In the genomic region with DNA sequence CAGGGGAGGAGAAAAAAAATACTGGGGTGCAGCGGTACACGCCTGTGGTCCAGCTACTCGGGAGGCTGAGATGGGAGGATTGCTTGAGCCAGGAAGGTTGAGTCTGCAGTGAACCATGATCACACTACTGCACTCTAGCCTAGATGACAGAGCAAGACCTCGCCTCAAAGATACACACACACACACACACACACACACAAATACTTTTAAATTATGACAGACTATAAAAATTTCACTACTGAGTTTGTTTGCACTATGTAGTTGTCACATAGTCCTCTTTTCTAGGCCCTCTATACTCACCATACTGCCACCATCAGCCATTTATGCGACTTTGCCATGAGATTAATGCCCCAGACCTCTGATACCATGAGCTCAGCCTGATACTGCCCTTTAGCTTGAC, we compare ENCODE assay signal across 26 cellular contexts.
DNase-seq lines count a peak whose midpoint lies in the region; ATAC-seq, FAIRE-seq and TF ChIP-seq lines count a peak whose summit lies in the region.
"Had no signal": no experiment of that assay in that cellular context is flagged by ENCODE, and none has a peak within 500 bp of the region (broad histone marks: within the 10 kb centered on the region; RNA-seq: fewer than 3 reads in every experiment).

No MANE protein-coding gene starts in this region.

- no peaks in the 10 kb centered on the region for H3K9me3 Mint-ChIP-seq in activated CD4-positive, alpha-beta T cell treated with anti-CD3 and anti-CD28 coated beads for 36 hours (ENCODE audit: low read depth)
- no peaks in the 10 kb centered on the region for H3K9me3 Mint-ChIP-seq in astrocyte (ENCODE audit: unreplicated experiment)
- H3K9me3 Mint-ChIP-seq: IgD-negative memory B cell, neural progenitor cell had no signal

- no peaks in the 10 kb centered on the region for H3K36me3 ChIP-seq in IMR-90 (ENCODE audit: control insufficient read depth, insufficient read depth, low read length)
- no peaks in the 10 kb centered on the region for H3K36me3 ChIP-seq in astrocyte (ENCODE audit: insufficient read depth, low read length)
- no peaks in the 10 kb centered on the region for H3K36me3 ChIP-seq in smooth muscle cell (ENCODE audit: low read depth)
- peaks cover 0 to 5% (median 0%) of the 10 kb centered on the region in 6 donors for H3K36me3 ChIP-seq in spleen
- H3K36me3 ChIP-seq: colonic mucosa, neural progenitor cell, prostate gland, stomach, upper lobe of right lung had no signal

- 0 out of 2 replicates have a peak overlapping the region, but pooled peaks have one; percentile 63 for H2AK5ac ChIP-seq in IMR-90 (ENCODE audit: low read depth, low read length)

- peaks cover 61% of the 10 kb centered on the region for H3K4me1 Mint-ChIP-seq in activated CD4-positive, alpha-beta T cell treated with anti-CD3 and anti-CD28 coated beads for 36 hours
- peaks cover 44% of the 10 kb centered on the region for H3K4me1 Mint-ChIP-seq in astrocyte (ENCODE audit: low read depth, unreplicated experiment)

- in situ Hi-C loops in IMR-90 (cut with MboI; ENCODE audit: low sequenced_read_pairs) = loop anchor here (5.0 kb wide), 1 partner anchor 115 kb away; no protein-coding TSS in a partner anchor

- TF ChIP-seq POLR2A in IMR-90 (IDR thresholded peaks at IDR 0.05; ENCODE audit: low read depth, low read length) (no peak), spleen (IDR thresholded peaks at IDR 0.05) (no peak)

- no CpG with 5 or more reads among the region's 5 CpGs for WGBS in IMR-90 (ENCODE audit: extremely low coverage in 2 of 2, insufficient read length in 1 of 2), 2 experiments
- 94% methylated on average over 5 of the region's 5 CpGs for WGBS in smooth muscle cell (ENCODE audit: low lambda C conversion rate)
- 94 to 95% (median 95%) methylated on average over 5 of the region's 5 CpGs for WGBS in spleen, 5 donors

- ATAC-seq in activated CD4-positive, alpha-beta T cell treated with anti-CD3 and anti-CD28 coated beads for 36 hours = no peak
- ATAC-seq in IMR-90 (ENCODE audit: low read depth) = no peak
- ATAC-seq: upper lobe of right lung had no signal

- peaks cover 36 to 75% of the 10 kb centered on the region in 2 experiments for H3K79me1 ChIP-seq in IMR-90 (ENCODE audit: low read depth in 1 of 2, low read length in 2 of 2)

- BruUV-seq in IMR-90 (replicated peaks; lab: Mats Ljungman, UMichigan) = no TSS peak

- TF ChIP-seq CTCF in IMR-90 (conservative IDR thresholded peaks at IDR 0.05; ENCODE audit: low read depth, low read length) (no peak), astrocyte (IDR thresholded peaks at IDR 0.05; ENCODE audit: insufficient read depth, low read depth, low read length) (no peak), smooth muscle cell (IDR thresholded peaks at IDR 0.05; ENCODE audit: borderline replicate concordance, insufficient read depth, poor library complexity, severe bottlenecking) (no peak), spleen (IDR thresholded peaks at IDR 0.05 in 8 of 11, conservative IDR thresholded peaks at IDR 0.05 in 3 of 11) (no peak)

- H4K20me1 ChIP-seq in IMR-90 (ENCODE audit: insufficient read depth, low read length) = peaks cover 11% of the 10 kb centered on the region; the same call in 1 of the 2 replicates
- H4K20me1 ChIP-seq in astrocyte (ENCODE audit: insufficient read depth, low read length) = peaks cover 18% of the 10 kb centered on the region
- peaks cover 13% of the 10 kb centered on the region for H4K20me1 ChIP-seq in smooth muscle cell (ENCODE audit: low read depth)

- H2BK5ac ChIP-seq in IMR-90 (ENCODE audit: low read depth, low read length, poor library complexity, severe bottlenecking) = peak overlapping the region; percentile 24

- no peak overlapping the region for H2BK120ac ChIP-seq in IMR-90 (ENCODE audit: low read depth, low read length)

- POLR2A ChIA-PET in activated CD4-positive, alpha-beta T cell treated with anti-CD3 and anti-CD28 coated beads for 36 hours (lab: Charles Lee) = interaction anchor here (0.6 kb wide), 1 partner anchor 290 kb away, joined by 7 read pairs; no protein-coding TSS in a partner anchor
- POLR2A ChIA-PET in IMR-90 (lab: Charles Lee; ENCODE audit: unreplicated experiment) = no interaction called here

- peak overlapping the region; percentile 30 for H3K27ac Mint-ChIP-seq in activated CD4-positive, alpha-beta T cell treated with anti-CD3 and anti-CD28 coated beads for 36 hours
- peak overlapping the region; percentile 89 for H3K27ac Mint-ChIP-seq in astrocyte (ENCODE audit: unreplicated experiment)

- H3K79me2 ChIP-seq in astrocyte (ENCODE audit: insufficient read depth, low read length) = peaks cover 89% of the 10 kb centered on the region
- H3K79me2 ChIP-seq in smooth muscle cell (ENCODE audit: low read depth) = peaks cover 92% of the 10 kb centered on the region

- DNase-seq in activated CD4-positive, alpha-beta T cell treated with anti-CD3 and anti-CD28 coated beads for 36 hours = no peak
- DNase-seq in activated CD4-positive, alpha-beta T cell treated with anti-CD3 and anti-CD28 coated beads for 4 hours = no peak
- no peak for DNase-seq in IMR-90
- no peak for DNase-seq in astrocyte (ENCODE audit: low read depth)
- DNase-seq in smooth muscle cell (lab: John Stamatoyannopoulos, UW; ENCODE audit: unreplicated experiment) = no peak
- DNase-seq in MV-4-11 (lab: John Stamatoyannopoulos, UW) = no peak
- DNase-seq in AG08396 (ENCODE audit: low spot score) = no peak
- DNase-seq in spleen = no peak
- DNase-seq: activated CD4-positive, alpha-beta T cell treated with anti-CD3 and anti-CD28 coated beads, Interleukin-2, amount 50 U/mL, for 1 hour; activated CD8-positive, alpha-beta memory T cell treated with anti-CD3 and anti-CD28 coated beads, Interleukin-2, amount 50 U/mL, for 48 hours; activated naive CD4-positive, alpha-beta T cell; colonic mucosa; MG63; NCI-H146; NCI-H2171 treated with DMSO at 0.1 percent for 48 hours; NCI-H526; SHP77; stimulated activated CD4-positive, alpha-beta T cell treated with anti-CD3 and anti-CD28 coated beads, Interleukin-2, amount 100 ng/mL, for 48 hours; stomach; upper lobe of right lung had no signal

- H3K23ac ChIP-seq in IMR-90 (ENCODE audit: low read depth, low read length) = no peak overlapping the region

- no peak overlapping the region for H3K4me3 Mint-ChIP-seq in activated CD4-positive, alpha-beta T cell treated with anti-CD3 and anti-CD28 coated beads for 36 hours
- no peak overlapping the region for H3K4me3 Mint-ChIP-seq in astrocyte (ENCODE audit: unreplicated experiment)
- H3K4me3 Mint-ChIP-seq: brain, neural progenitor cell had no signal

- H3F3A ChIP-seq in smooth muscle cell (ENCODE audit: low read depth) = peaks cover 7% of the 10 kb centered on the region

- H3K27me3 Mint-ChIP-seq in activated CD4-positive, alpha-beta T cell treated with anti-CD3 and anti-CD28 coated beads for 36 hours = no peaks in the 10 kb centered on the region
- no peaks in the 10 kb centered on the region for H3K27me3 Mint-ChIP-seq in astrocyte (ENCODE audit: low read depth, unreplicated experiment)
- H3K27me3 Mint-ChIP-seq: brain, IgD-negative memory B cell had no signal

- no peak overlapping the region for H4K91ac ChIP-seq in IMR-90 (ENCODE audit: insufficient read depth, low read depth, low read length)

- H2AK9ac ChIP-seq in IMR-90 (replicated peaks; ENCODE audit: low read depth, low read length, poor library complexity) = no peak overlapping the region

- H3K18ac ChIP-seq in IMR-90 (ENCODE audit: low read depth, low read length) = no peak overlapping the region

- H2BK15ac ChIP-seq in IMR-90 (ENCODE audit: low read depth, low read length) = no peak overlapping the region; the same call in 2 of the 3 replicates

- no peak overlapping the region for H4K5ac ChIP-seq in IMR-90 (ENCODE audit: low read depth, low read length)

- no peaks in the 10 kb centered on the region for H3K27me3 ChIP-seq in IMR-90 (ENCODE audit: control insufficient read depth, insufficient read depth, low read length)
- H3K27me3 ChIP-seq in astrocyte (ENCODE audit: insufficient read depth, low read length) = no peaks in the 10 kb centered on the region
- H3K27me3 ChIP-seq in smooth muscle cell (ENCODE audit: low read depth) = no peaks in the 10 kb centered on the region
- no peaks in the 10 kb centered on the region for H3K27me3 ChIP-seq in spleen (replicated peaks in 1 of 7)
- H3K27me3 ChIP-seq: BLaER1, colonic mucosa, MG63, neural progenitor cell, stomach, upper lobe of right lung had no signal

- no peak for TF ChIP-seq RAD21 in IMR-90 (IDR thresholded peaks at IDR 0.05; ENCODE audit: low read length)

- no peak overlapping the region for H3K4me2 ChIP-seq in IMR-90 (ENCODE audit: low read depth, low read length)
- H3K4me2 ChIP-seq in astrocyte (ENCODE audit: low read length) = peak overlapping the region; percentile 1
- peak overlapping the region; percentile 66 for H3K4me2 ChIP-seq in smooth muscle cell
- H3K4me2 ChIP-seq: BLaER1, neural progenitor cell had no signal

- dilution Hi-C loops in IMR-90 (cut with HindIII; ENCODE audit: low sequenced_read_pairs, unreplicated experiment) = no loop called here

- no peak overlapping the region for H3K9ac ChIP-seq in IMR-90 (ENCODE audit: low read depth, low read length)
- no peak overlapping the region for H3K9ac ChIP-seq in astrocyte (ENCODE audit: low read length)
- peak overlapping the region; percentile 67 for H3K9ac ChIP-seq in smooth muscle cell (ENCODE audit: low read depth)
- H3K9ac ChIP-seq: BLaER1, neural progenitor cell had no signal

- intact Hi-C loops in activated CD4-positive, alpha-beta T cell treated with anti-CD3 and anti-CD28 coated beads for 36 hours (cut with DNase I, micrococcal nuclease) = no loop called here
- intact Hi-C loops in IMR-90 (cut with micrococcal nuclease) = no loop called here
- intact Hi-C loops in spleen (cut with DNase I; ENCODE audit: low total_unique reads) = loop anchor here (5.0 kb wide), 1 partner anchor 115 kb away; no protein-coding TSS in a partner anchor

- no peak overlapping the region for H4K8ac ChIP-seq in IMR-90 (ENCODE audit: low read depth in 2 of 2, low read length in 2 of 2)

- CTCF ChIA-PET in activated CD4-positive, alpha-beta T cell treated with anti-CD3 and anti-CD28 coated beads for 36 hours (lab: Charles Lee) = interaction anchor here (0.6 to 6.1 kb wide), 12 partner anchors 10 to 504 kb away, joined by 3 to 48 read pairs (median 4); a partner anchor contains a TSS
- CTCF ChIA-PET in IMR-90 (lab: Yijun Ruan, JAX) = no interaction called here

- peaks cover 9% of the 10 kb centered on the region; the same call in 1 of the 2 replicates for H3K4me1 ChIP-seq in IMR-90 (ENCODE audit: control insufficient read depth, insufficient read depth, low read length)
- peaks cover 13% of the 10 kb centered on the region for H3K4me1 ChIP-seq in astrocyte (ENCODE audit: insufficient read depth, low read length)
- no peaks in the 10 kb centered on the region for H3K4me1 ChIP-seq in smooth muscle cell (ENCODE audit: low read depth)
- peaks cover 2 to 55% (median 23%) of the 10 kb centered on the region in 6 donors for H3K4me1 ChIP-seq in spleen
- H3K4me1 ChIP-seq: colonic mucosa, prostate gland had no signal

- H3K9me3 ChIP-seq in IMR-90 (ENCODE audit: control insufficient read depth, insufficient read depth, low read length) (no peaks in the 10 kb centered on the region), astrocyte (ENCODE audit: insufficient read depth, low read depth, low read length) (no peaks in the 10 kb centered on the region), smooth muscle cell (replicated peaks; ENCODE audit: low read depth) (no peaks in the 10 kb centered on the region), spleen (no peaks in the 10 kb centered on the region)
- H3K9me3 ChIP-seq: colonic mucosa, MG63, prostate gland, stomach, upper lobe of right lung had no signal

- H3K4me3 ChIP-seq in IMR-90 (ENCODE audit: insufficient read depth, low read depth, low read length) (no peak overlapping the region), astrocyte (ENCODE audit: insufficient read depth, low read depth, low read length) (no peak overlapping the region), smooth muscle cell (no peak overlapping the region), spleen (no peak overlapping the region)
- H3K4me3 ChIP-seq: BLaER1, colonic mucosa, MG63, neural progenitor cell, prostate gland, stomach, upper lobe of right lung had no signal

- peaks cover 14% of the 10 kb centered on the region for H3K9me1 ChIP-seq in IMR-90 (ENCODE audit: insufficient read depth, low read length)

- H3K14ac ChIP-seq in IMR-90 (replicated peaks; ENCODE audit: low read depth, low read length) = peak overlapping the region; percentile 61

- H3K4ac ChIP-seq in IMR-90 (ENCODE audit: low read depth, low read length) = peak overlapping the region; percentile 28; the same call in 1 of the 2 replicates

- no peak for FAIRE-seq in astrocyte (lab: Jason Lieb, UNC)

- peaks cover 14% of the 10 kb centered on the region for H3K36me3 Mint-ChIP-seq in activated CD4-positive, alpha-beta T cell treated with anti-CD3 and anti-CD28 coated beads for 36 hours (ENCODE audit: low read depth)
- peaks cover 7% of the 10 kb centered on the region for H3K36me3 Mint-ChIP-seq in astrocyte (ENCODE audit: low read depth, unreplicated experiment)

- H3K27ac ChIP-seq in IMR-90 (ENCODE audit: insufficient read depth, low read length) (no peak overlapping the region), astrocyte (ENCODE audit: low read depth, low read length) (peak overlapping the region; percentile 75), smooth muscle cell (ENCODE audit: low read depth) (peak overlapping the region; percentile 97), spleen (no peak overlapping the region)
- H3K27ac ChIP-seq: 22Rv1, BLaER1, colonic mucosa, neural progenitor cell, upper lobe of right lung had no signal

- no peak overlapping the region for H2BK20ac ChIP-seq in IMR-90 (ENCODE audit: low read depth, low read length)

- no peak overlapping the region for H2AFZ ChIP-seq in IMR-90 (replicated peaks; ENCODE audit: low read length, poor library complexity)
- H2AFZ ChIP-seq in astrocyte (ENCODE audit: low read depth, low read length) = no peak overlapping the region
- no peak overlapping the region for H2AFZ ChIP-seq in smooth muscle cell (ENCODE audit: low read depth)
- H2AFZ ChIP-seq: neural progenitor cell had no signal

- no peak overlapping the region for H3K56ac ChIP-seq in IMR-90 (ENCODE audit: extremely low read depth, insufficient read depth, low read length)

Comparison
In these comparisons a context has a peak if more than half of its experiments do, and no peak if none do; other contexts are left out.
1. H3K27ac ChIP-seq: peak in astrocyte (single experiment) and smooth muscle cell (single experiment); none in IMR-90 (single experiment) and spleen (0 of 8).